In the genomic region with DNA sequence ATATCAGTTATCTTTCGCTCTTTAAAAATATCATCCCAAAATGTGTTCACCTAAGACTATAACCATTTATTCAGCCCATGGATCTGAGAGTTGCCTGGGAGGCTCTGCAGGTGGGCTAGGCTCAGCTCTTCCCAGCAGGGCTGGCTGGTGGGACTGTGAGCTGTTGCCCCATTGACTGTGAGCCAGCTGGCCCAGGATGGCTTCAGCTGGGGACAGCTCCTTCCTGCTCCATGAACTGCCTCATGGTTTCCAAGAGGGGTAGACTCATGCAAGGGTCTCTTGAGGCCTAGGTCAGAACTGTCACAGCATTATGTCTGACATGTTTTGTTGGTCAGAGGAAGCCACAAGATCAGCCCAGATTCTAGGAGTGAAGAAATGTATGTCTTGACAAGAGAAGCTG, we compare ENCODE assay signal across 20 cellular contexts.
"Had no signal": no experiment of that assay in that cellular context is flagged by ENCODE, and none has a peak within 500 bp of the region (broad histone marks: within the 10 kb centered on the region; RNA-seq: fewer than 3 reads in every experiment).

No MANE protein-coding gene starts in this region.

- H3K4me1 ChIP-seq: gastroesophageal sphincter, heart right ventricle, left lung had no signal

- ATAC-seq: activated naive CD8-positive, alpha-beta T cell treated with anti-CD3 and anti-CD28 coated beads, Interleukin-2, amount 50 U/mL, for 24 hours; effector memory CD8-positive, alpha-beta T cell; gastroesophageal sphincter; heart right ventricle; left lung; stimulated activated effector memory CD8-positive, alpha-beta T cell treated with anti-CD3 and anti-CD28 coated beads, Interleukin-12 subunit alpha, Interleukin-12 subunit beta, amount 100 ng/mL, for 72 hours had no signal

- H3K36me3 Mint-ChIP-seq: naive B cell; stimulated activated effector memory CD8-positive, alpha-beta T cell treated with anti-CD3 and anti-CD28 coated beads, Interleukin-12 subunit alpha, Interleukin-12 subunit beta, amount 100 ng/mL, for 72 hours had no signal

- H3K27me3 ChIP-seq: gastroesophageal sphincter, heart right ventricle, left lung, neutrophil had no signal

- H3K9me3 ChIP-seq: gastroesophageal sphincter, neutrophil, thoracic aorta had no signal

- H3K4me1 Mint-ChIP-seq: activated naive CD8-positive, alpha-beta T cell treated with anti-CD3 and anti-CD28 coated beads, Interleukin-2, amount 50 U/mL, for 24 hours; naive B cell; stimulated activated effector memory CD8-positive, alpha-beta T cell treated with anti-CD3 and anti-CD28 coated beads, Interleukin-12 subunit alpha, Interleukin-12 subunit beta, amount 100 ng/mL, for 72 hours had no signal

- H3K4me3 ChIP-seq: gastroesophageal sphincter, heart right ventricle, left lung, thoracic aorta had no signal

- DNase-seq: activated CD4-positive, CD25-positive, alpha-beta regulatory T cell treated with anti-CD3 and anti-CD28 coated beads, Interleukin-2, amount 50 U/mL, for 72 hours; activated naive CD4-positive, alpha-beta T cell treated with anti-CD3 and anti-CD28 coated beads for 36 hours; activated naive CD8-positive, alpha-beta T cell treated with anti-CD3 and anti-CD28 coated beads, Interleukin-2, amount 50 U/mL, for 24 hours; activated T-cell treated with anti-CD3 and anti-CD28 coated beads for 4 hours; aorta; cerebellar nuclear complex; effector memory CD8-positive, alpha-beta T cell; heart right ventricle; islet precursor cell; left lung; naive B cell; stimulated activated CD4-positive, alpha-beta T cell treated with anti-CD3 and anti-CD28 coated beads, Interleukin-12 subunit alpha, Interleukin-12 subunit beta, amount 100 ng/mL, for 4 hours had no signal

- H3K36me3 ChIP-seq: gastroesophageal sphincter, heart right ventricle, left lung, neutrophil, thoracic aorta had no signal

- H3K27me3 Mint-ChIP-seq: activated naive CD8-positive, alpha-beta T cell treated with anti-CD3 and anti-CD28 coated beads, Interleukin-2, amount 50 U/mL, for 24 hours; dendritic cell treated with granulocyte-macrophage colony-stimulating factor and Interleukin-4, amounts not matched to agents 40 ng/mL and 50 ng/mL, for 4 days; effector memory CD8-positive, alpha-beta T cell had no signal

- H3K27ac ChIP-seq: epithelial cell of prostate, gastroesophageal sphincter, heart right ventricle, left lung, neutrophil, thoracic aorta had no signal

- H3K4me3 Mint-ChIP-seq: activated naive CD4-positive, alpha-beta T cell treated with anti-CD3 and anti-CD28 coated beads for 36 hours; activated naive CD8-positive, alpha-beta T cell treated with anti-CD3 and anti-CD28 coated beads, Interleukin-2, amount 50 U/mL, for 24 hours; dendritic cell treated with granulocyte-macrophage colony-stimulating factor and Interleukin-4, amounts not matched to agents 40 ng/mL and 50 ng/mL, for 4 days; effector memory CD8-positive, alpha-beta T cell; naive B cell; stimulated activated effector memory CD8-positive, alpha-beta T cell treated with anti-CD3 and anti-CD28 coated beads, Interleukin-12 subunit alpha, Interleukin-12 subunit beta, amount 100 ng/mL, for 72 hours; T-helper 2 cell treated with Interferon-gamma antibody and Interleukin-4, amounts not matched to agents 5 μg/mL and 100 μg/mL, for 36 hours had no signal

- H3K27ac Mint-ChIP-seq: activated naive CD4-positive, alpha-beta T cell treated with anti-CD3 and anti-CD28 coated beads for 36 hours; activated naive CD8-positive, alpha-beta T cell treated with anti-CD3 and anti-CD28 coated beads, Interleukin-2, amount 50 U/mL, for 24 hours; activated T-helper 2 cell treated with anti-CD3 and anti-CD28 coated beads, Interferon-gamma antibody, Interleukin-2, Interleukin-4, amounts not matched to agents 10 μg/mL and 5 μg/mL and 100 μg/mL, durations not matched to agents 14 hours and 24 hours and 36 hours; dendritic cell treated with granulocyte-macrophage colony-stimulating factor and Interleukin-4, amounts not matched to agents 40 ng/mL and 50 ng/mL, for 4 days; effector memory CD8-positive, alpha-beta T cell; naive B cell; stimulated activated effector memory CD8-positive, alpha-beta T cell treated with anti-CD3 and anti-CD28 coated beads, Interleukin-12 subunit alpha, Interleukin-12 subunit beta, amount 100 ng/mL, for 72 hours; T-helper 2 cell treated with Interferon-gamma antibody and Interleukin-4, amounts not matched to agents 5 μg/mL and 100 μg/mL, for 36 hours had no signal
